In the genomic region with DNA sequence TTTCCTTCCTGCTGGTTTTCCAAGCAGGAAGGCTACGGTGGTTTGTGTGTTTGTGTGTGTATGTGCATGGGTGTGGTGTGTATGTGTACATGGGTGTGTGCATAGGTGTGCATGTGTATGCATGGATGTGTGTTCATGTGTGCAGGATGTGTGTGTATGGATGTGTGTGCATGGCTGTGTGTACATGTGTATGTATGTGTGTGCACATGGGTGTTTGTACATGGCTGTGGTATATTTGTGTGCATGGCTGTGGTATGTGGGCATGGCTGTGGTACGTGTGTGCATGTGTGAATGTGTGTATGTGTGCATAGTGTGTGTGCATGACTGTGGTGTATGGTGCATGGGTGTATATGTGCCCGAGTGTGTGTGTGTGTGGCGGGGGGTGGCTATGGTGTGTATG, we compare ENCODE assay signal across 1 cellular context.
TF ChIP-seq lines count a peak whose summit lies in the region.

No MANE protein-coding gene starts in this region.

TF ChIP-seq in HepG2, 621 proteins besides CTCF, POLR2A, EP300 and RAD21:
- TF ChIP-seq YY1 (IDR thresholded peaks at IDR 0.05; ENCODE audit: insufficient read depth, insufficient replicate concordance, low read depth, low read length) (no peak), PHB2 (IDR thresholded peaks at IDR 0.05; ENCODE audit: partially characterized antibody) (peak; percentile 38), IKZF1 (IDR thresholded peaks at IDR 0.05) (peak; percentile 73; the same call in 1 of the 2 replicates), ZNF160 (CRISPR knock-in tag; IDR thresholded peaks at IDR 0.05) (no peak), SOX6 (IDR thresholded peaks at IDR 0.05) (peak; percentile 62; the same call in 1 of the 2 replicates), SOX6 (CRISPR knock-in tag; IDR thresholded peaks at IDR 0.05) (no peak), MIXL1 (CRISPR knock-in tag; IDR thresholded peaks at IDR 0.05) (no peak), ZNF879 (CRISPR knock-in tag; IDR thresholded peaks at IDR 0.05) (no peak), SMAD1 (CRISPR knock-in tag; IDR thresholded peaks at IDR 0.05; ENCODE audit: borderline replicate concordance, low read depth) (no peak), FOXK1 (CRISPR knock-in tag; IDR thresholded peaks at IDR 0.05; ENCODE audit: borderline replicate concordance, low read depth) (no peak)
- TF ChIP-seq, protein P1, sequence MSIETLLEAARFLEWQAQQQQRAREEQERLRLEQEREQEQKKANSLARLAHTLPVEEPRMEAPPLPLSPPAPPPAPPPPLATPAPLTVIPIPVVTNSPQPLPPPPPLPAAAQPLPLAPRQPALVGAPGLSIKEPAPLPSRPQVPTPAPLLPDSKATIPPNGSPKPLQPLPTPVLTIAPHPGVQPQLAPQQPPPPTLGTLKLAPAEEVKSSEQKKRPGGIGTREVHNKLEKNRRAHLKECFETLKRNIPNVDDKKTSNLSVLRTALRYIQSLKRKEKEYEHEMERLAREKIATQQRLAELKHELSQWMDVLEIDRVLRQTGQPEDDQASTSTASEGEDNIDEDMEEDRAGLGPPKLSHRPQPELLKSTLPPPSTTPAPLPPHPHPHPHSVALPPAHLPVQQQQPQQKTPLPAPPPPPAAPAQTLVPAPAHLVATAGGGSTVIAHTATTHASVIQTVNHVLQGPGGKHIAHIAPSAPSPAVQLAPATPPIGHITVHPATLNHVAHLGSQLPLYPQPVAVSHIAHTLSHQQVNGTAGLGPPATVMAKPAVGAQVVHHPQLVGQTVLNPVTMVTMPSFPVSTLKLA (IDR thresholded peaks at IDR 0.05), result peak; percentile 80
- TF ChIP-seq, protein P2, sequence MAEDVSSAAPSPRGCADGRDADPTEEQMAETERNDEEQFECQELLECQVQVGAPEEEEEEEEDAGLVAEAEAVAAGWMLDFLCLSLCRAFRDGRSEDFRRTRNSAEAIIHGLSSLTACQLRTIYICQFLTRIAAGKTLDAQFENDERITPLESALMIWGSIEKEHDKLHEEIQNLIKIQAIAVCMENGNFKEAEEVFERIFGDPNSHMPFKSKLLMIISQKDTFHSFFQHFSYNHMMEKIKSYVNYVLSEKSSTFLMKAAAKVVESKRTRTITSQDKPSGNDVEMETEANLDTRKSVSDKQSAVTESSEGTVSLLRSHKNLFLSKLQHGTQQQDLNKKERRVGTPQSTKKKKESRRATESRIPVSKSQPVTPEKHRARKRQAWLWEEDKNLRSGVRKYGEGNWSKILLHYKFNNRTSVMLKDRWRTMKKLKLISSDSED (CRISPR knock-in tag; IDR thresholded peaks at IDR 0.05), result no peak
- TF ChIP-seq, protein P3, sequence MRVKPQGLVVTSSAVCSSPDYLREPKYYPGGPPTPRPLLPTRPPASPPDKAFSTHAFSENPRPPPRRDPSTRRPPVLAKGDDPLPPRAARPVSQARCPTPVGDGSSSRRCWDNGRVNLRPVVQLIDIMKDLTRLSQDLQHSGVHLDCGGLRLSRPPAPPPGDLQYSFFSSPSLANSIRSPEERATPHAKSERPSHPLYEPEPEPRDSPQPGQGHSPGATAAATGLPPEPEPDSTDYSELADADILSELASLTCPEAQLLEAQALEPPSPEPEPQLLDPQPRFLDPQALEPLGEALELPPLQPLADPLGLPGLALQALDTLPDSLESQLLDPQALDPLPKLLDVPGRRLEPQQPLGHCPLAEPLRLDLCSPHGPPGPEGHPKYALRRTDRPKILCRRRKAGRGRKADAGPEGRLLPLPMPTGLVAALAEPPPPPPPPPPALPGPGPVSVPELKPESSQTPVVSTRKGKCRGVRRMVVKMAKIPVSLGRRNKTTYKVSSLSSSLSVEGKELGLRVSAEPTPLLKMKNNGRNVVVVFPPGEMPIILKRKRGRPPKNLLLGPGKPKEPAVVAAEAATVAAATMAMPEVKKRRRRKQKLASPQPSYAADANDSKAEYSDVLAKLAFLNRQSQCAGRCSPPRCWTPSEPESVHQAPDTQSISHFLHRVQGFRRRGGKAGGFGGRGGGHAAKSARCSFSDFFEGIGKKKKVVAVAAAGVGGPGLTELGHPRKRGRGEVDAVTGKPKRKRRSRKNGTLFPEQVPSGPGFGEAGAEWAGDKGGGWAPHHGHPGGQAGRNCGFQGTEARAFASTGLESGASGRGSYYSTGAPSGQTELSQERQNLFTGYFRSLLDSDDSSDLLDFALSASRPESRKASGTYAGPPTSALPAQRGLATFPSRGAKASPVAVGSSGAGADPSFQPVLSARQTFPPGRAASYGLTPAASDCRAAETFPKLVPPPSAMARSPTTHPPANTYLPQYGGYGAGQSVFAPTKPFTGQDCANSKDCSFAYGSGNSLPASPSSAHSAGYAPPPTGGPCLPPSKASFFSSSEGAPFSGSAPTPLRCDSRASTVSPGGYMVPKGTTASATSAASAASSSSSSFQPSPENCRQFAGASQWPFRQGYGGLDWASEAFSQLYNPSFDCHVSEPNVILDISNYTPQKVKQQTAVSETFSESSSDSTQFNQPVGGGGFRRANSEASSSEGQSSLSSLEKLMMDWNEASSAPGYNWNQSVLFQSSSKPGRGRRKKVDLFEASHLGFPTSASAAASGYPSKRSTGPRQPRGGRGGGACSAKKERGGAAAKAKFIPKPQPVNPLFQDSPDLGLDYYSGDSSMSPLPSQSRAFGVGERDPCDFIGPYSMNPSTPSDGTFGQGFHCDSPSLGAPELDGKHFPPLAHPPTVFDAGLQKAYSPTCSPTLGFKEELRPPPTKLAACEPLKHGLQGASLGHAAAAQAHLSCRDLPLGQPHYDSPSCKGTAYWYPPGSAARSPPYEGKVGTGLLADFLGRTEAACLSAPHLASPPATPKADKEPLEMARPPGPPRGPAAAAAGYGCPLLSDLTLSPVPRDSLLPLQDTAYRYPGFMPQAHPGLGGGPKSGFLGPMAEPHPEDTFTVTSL (CRISPR knock-in tag; IDR thresholded peaks at IDR 0.05; ENCODE audit: borderline replicate concordance), result no peak
